ENCODE assay signal across 28 cellular contexts in genomic region chr7:73303546-73303945, GRCh38. TPM values are rescaled to one million over a fixed set of nuclear protein-coding genes. Genes with fewer than 3 reads are reported as not detected.
DNase-seq lines count a peak whose midpoint lies in the region; FAIRE-seq and TF ChIP-seq lines count a peak whose summit lies in the region.
"Had no signal": no experiment of that assay in that cellular context is flagged by ENCODE, and none has a peak within 500 bp of the region (broad histone marks: within the 10 kb centered on the region; RNA-seq: fewer than 3 reads in every experiment).

No MANE protein-coding gene starts in this region.

- H3K9ac ChIP-seq in kidney (ENCODE audit: low read length in 2 of 2), result no peak overlapping the region

- H3K27me3 ChIP-seq in right atrium auricular region (no peaks in the 10 kb centered on the region), H7 (ENCODE audit: control insufficient read depth, insufficient read depth, low read length) (no peaks in the 10 kb centered on the region), sigmoid colon (no peaks in the 10 kb centered on the region)
- H3K27me3 ChIP-seq: BE2C had no signal

- H3K9me3 Mint-ChIP-seq in activated T-helper 1 cell treated with anti-CD3 and anti-CD28 coated beads, Interleukin-12 subunit alpha, Interleukin-12 subunit beta, Interleukin-2, Interleukin-4 antibody, amounts not matched to agents 30 ng/mL and 10 ng/mL and 1 ng/mL, durations not matched to agents 14 hours and 24 hours and 36 hours, result no peaks in the 10 kb centered on the region
- H3K9me3 Mint-ChIP-seq: CD4-positive, alpha-beta memory T cell; GM23338; HFFc6 had no signal

- H3K79me2 ChIP-seq in OCI-LY7 (ENCODE audit: insufficient read depth, low read depth, low read length), result peaks cover 23% of the 10 kb centered on the region

- no peaks in the 10 kb centered on the region for H3K9me2 ChIP-seq in OCI-LY7 (ENCODE audit: insufficient read depth, low read length)

- H4K20me1 ChIP-seq in OCI-LY7 (ENCODE audit: insufficient read depth, low read length), result 0 out of 2 replicates have a peak, but pooled peaks cover 4% of the 10 kb centered on the region

- no peak for TF ChIP-seq POLR2A in sigmoid colon (IDR thresholded peaks at IDR 0.05)

- H3K4me3 ChIP-seq in right atrium auricular region (no peak overlapping the region), H7 (ENCODE audit: insufficient read depth, low read depth, low read length) (no peak overlapping the region), kidney (ENCODE audit: low read length in 2 of 2) (no peak overlapping the region), sigmoid colon (no peak overlapping the region), OCI-LY7 (ENCODE audit: low read depth, low read length, poor library complexity, severe bottlenecking) (no peak overlapping the region)
- H3K4me3 ChIP-seq: A549, GM23338, HAP-1 had no signal

- H3K4me2 ChIP-seq in OCI-LY7 (ENCODE audit: low read length), result no peak overlapping the region
- H3K4me2 ChIP-seq: A549, GM23338 had no signal

- no TSS peak for BruUV-seq in OCI-LY7 (replicated peaks; lab: Mats Ljungman, UMichigan)

- no peak overlapping the region for H2AFZ ChIP-seq in OCI-LY7 (ENCODE audit: low read length)
- H2AFZ ChIP-seq: GM23338 had no signal

- peaks cover 16% of the 10 kb centered on the region for H3K36me3 ChIP-seq in right atrium auricular region
- H3K36me3 ChIP-seq in H7 (replicated peaks; ENCODE audit: control insufficient read depth, insufficient read depth, low read length), result peaks cover 10% of the 10 kb centered on the region
- H3K36me3 ChIP-seq in kidney (ENCODE audit: control insufficient read depth in 1 of 2, insufficient read depth in 2 of 2, low read length in 2 of 2), result peaks cover 0 to 2% of the 10 kb centered on the region in 2 donors
- H3K36me3 ChIP-seq in sigmoid colon, result peaks cover 0 to 41% (median 17%) of the 10 kb centered on the region in 4 donors
- H3K36me3 ChIP-seq in OCI-LY7 (ENCODE audit: insufficient read depth, low read length), result peaks cover 42% of the 10 kb centered on the region

- DNase-seq in right atrium auricular region (ENCODE audit: low spot score) (peak; percentile 18), cardiac septum (ENCODE audit: low spot score) (no peak), H7 (peak; percentile 21), kidney (peak; percentile 53), sigmoid colon (peak; percentile 46), NCI-H2171 treated with DMSO at 0.1 percent for 48 hours (lab: John Stamatoyannopoulos, UW) (no peak), OCI-LY7 (ENCODE audit: low spot score) (no peak)
- DNase-seq in activated T-helper 1 cell treated with anti-CD3 and anti-CD28 coated beads, Interleukin-12 subunit alpha, Interleukin-12 subunit beta, Interleukin-2, Interleukin-4 antibody, amounts not matched to agents 30 ng/mL and 10 ng/mL and 1 ng/mL, durations not matched to agents 14 hours and 24 hours and 36 hours (ENCODE audit: low spot score), result no peak
- DNase-seq: 8988T; ACHN; AML-193; BE2C; C1 segment of cervical spinal cord; Calu3; CD4-positive, alpha-beta memory T cell; COR-L47; DMS53; DMS79 treated with DMSO at 0.1 percent for 48 hours; GF-D8; HFFc6 had no signal

- no peak overlapping the region for H3K27ac Mint-ChIP-seq in activated T-helper 1 cell treated with anti-CD3 and anti-CD28 coated beads, Interleukin-12 subunit alpha, Interleukin-12 subunit beta, Interleukin-2, Interleukin-4 antibody, amounts not matched to agents 30 ng/mL and 10 ng/mL and 1 ng/mL, durations not matched to agents 14 hours and 24 hours and 36 hours
- H3K27ac Mint-ChIP-seq: CD4-positive, alpha-beta memory T cell; GM23338; HFFc6 had no signal

- TF ChIP-seq EP300 in sigmoid colon (IDR thresholded peaks at IDR 0.05), result no peak

- H3K27ac ChIP-seq in right atrium auricular region, result no peak overlapping the region
- H3K27ac ChIP-seq in kidney (ENCODE audit: low read depth in 2 of 2, low read length in 2 of 2), result no peak overlapping the region
- H3K27ac ChIP-seq in sigmoid colon, result no peak overlapping the region
- H3K27ac ChIP-seq in OCI-LY7 (ENCODE audit: low read depth, low read length, poor library complexity, severe bottlenecking), result no peak overlapping the region
- H3K27ac ChIP-seq: A549 had no signal

- POLR2A ChIA-PET in OCI-LY7 (lab: Charles Lee), result no interaction called here

- H3K4me3 Mint-ChIP-seq in activated T-helper 1 cell treated with anti-CD3 and anti-CD28 coated beads, Interleukin-12 subunit alpha, Interleukin-12 subunit beta, Interleukin-2, Interleukin-4 antibody, amounts not matched to agents 30 ng/mL and 10 ng/mL and 1 ng/mL, durations not matched to agents 14 hours and 24 hours and 36 hours, result no peak overlapping the region
- H3K4me3 Mint-ChIP-seq: CD4-positive, alpha-beta memory T cell; GM23338; HFFc6 had no signal

- WGBS in sigmoid colon, 2 donors, result 92 to 94% methylated on average over 26 of the region's 26 CpGs

- H3K36me3 Mint-ChIP-seq in activated T-helper 1 cell treated with anti-CD3 and anti-CD28 coated beads, Interleukin-12 subunit alpha, Interleukin-12 subunit beta, Interleukin-2, Interleukin-4 antibody, amounts not matched to agents 30 ng/mL and 10 ng/mL and 1 ng/mL, durations not matched to agents 14 hours and 24 hours and 36 hours (ENCODE audit: low read depth), result peaks cover 26% of the 10 kb centered on the region

- CTCF ChIA-PET in OCI-LY7 (lab: Charles Lee; ENCODE audit: unreplicated experiment), result no interaction called here

- FAIRE-seq in kidney (lab: Jason Lieb, UNC), result no peak
- FAIRE-seq: A549, GM12892, GM19239 had no signal

- intact Hi-C loops in cardiac septum (cut with DNase I) (no loop called here), kidney (cut with DNase I) (no loop called here), sigmoid colon (cut with DNase I) (no loop called here), OCI-LY7 (cut with micrococcal nuclease; ENCODE audit: unreplicated experiment) (no loop called here)
- intact Hi-C loops in activated T-helper 1 cell treated with anti-CD3 and anti-CD28 coated beads, Interleukin-12 subunit alpha, Interleukin-12 subunit beta, Interleukin-2, Interleukin-4 antibody, amounts not matched to agents 30 ng/mL and 10 ng/mL and 1 ng/mL, durations not matched to agents 14 hours and 24 hours and 36 hours (cut with micrococcal nuclease), result no loop called here

- peaks cover 24% of the 10 kb centered on the region for H3K4me1 Mint-ChIP-seq in activated T-helper 1 cell treated with anti-CD3 and anti-CD28 coated beads, Interleukin-12 subunit alpha, Interleukin-12 subunit beta, Interleukin-2, Interleukin-4 antibody, amounts not matched to agents 30 ng/mL and 10 ng/mL and 1 ng/mL, durations not matched to agents 14 hours and 24 hours and 36 hours (ENCODE audit: low read depth)

- H3K27me3 Mint-ChIP-seq in activated T-helper 1 cell treated with anti-CD3 and anti-CD28 coated beads, Interleukin-12 subunit alpha, Interleukin-12 subunit beta, Interleukin-2, Interleukin-4 antibody, amounts not matched to agents 30 ng/mL and 10 ng/mL and 1 ng/mL, durations not matched to agents 14 hours and 24 hours and 36 hours (ENCODE audit: insufficient read depth), result no peaks in the 10 kb centered on the region
- H3K27me3 Mint-ChIP-seq: CD4-positive, alpha-beta memory T cell had no signal

- TF ChIP-seq CTCF in right atrium auricular region (IDR thresholded peaks at IDR 0.05) (no peak), kidney (IDR thresholded peaks at IDR 0.05; ENCODE audit: borderline replicate concordance, extremely low read depth, insufficient read depth) (no peak), sigmoid colon (IDR thresholded peaks at IDR 0.05) (no peak), OCI-LY7 (conservative IDR thresholded peaks at IDR 0.05; ENCODE audit: low read length) (no peak)

- H3K9me3 ChIP-seq in right atrium auricular region, result no peaks in the 10 kb centered on the region
- no peaks in the 10 kb centered on the region for H3K9me3 ChIP-seq in kidney (ENCODE audit: control insufficient read depth in 1 of 2, low read length in 2 of 2)
- no peaks in the 10 kb centered on the region for H3K9me3 ChIP-seq in sigmoid colon
- no peaks in the 10 kb centered on the region for H3K9me3 ChIP-seq in OCI-LY7 (ENCODE audit: low read length)
- H3K9me3 ChIP-seq: A549, BE2C, HAP-1 had no signal

- H3K4me1 ChIP-seq in right atrium auricular region (peaks cover 0 to 4% of the 10 kb centered on the region in 2 donors), kidney (ENCODE audit: control insufficient read depth in 1 of 2, insufficient read depth in 1 of 2, low read depth in 1 of 2, low read length in 2 of 2) (peaks cover 0 to 5% of the 10 kb centered on the region in 2 donors), sigmoid colon (peaks cover 0 to 9% (median 7%) of the 10 kb centered on the region in 4 donors), OCI-LY7 (ENCODE audit: insufficient read depth, low read length, poor library complexity, severe bottlenecking) (peaks cover 10% of the 10 kb centered on the region)
- H3K4me1 ChIP-seq: BE2C had no signal

RNA-seq across cellular contexts. Expression of gene NSUN5, which starts 5.1 kb away (rescaled TPM):
- total RNA-seq in right atrium auricular region (10 to 100 TPM; 13.0 to 15.8 TPM), cardiac septum (15.5 TPM), kidney (25.8 TPM), sigmoid colon (10 to 100 TPM; 21.6 to 25.7 (median 23.3) TPM), OCI-LY7 (2022) (60.4 and 67.7 TPM in 2 replicates)
- 69.1 and 90.9 TPM in 2 replicates for total RNA-seq in H7 (2014; rRNA removed; shearing (Covaris generic))
- polyA plus RNA-seq in kidney (ENCODE audit: insufficient read depth, low read depth, low replicate concordance) (24.2 TPM), sigmoid colon (10 to 100 TPM; 13.8 to 35.6 (median 16.6) TPM)
- total RNA-seq in activated T-helper 1 cell treated with anti-CD3 and anti-CD28 coated beads, Interleukin-12 subunit alpha, Interleukin-12 subunit beta, Interleukin-2, Interleukin-4 antibody, amounts not matched to agents 30 ng/mL and 10 ng/mL and 1 ng/mL, durations not matched to agents 14 hours and 24 hours and 36 hours, result 70.3 and 74.8 TPM in 2 replicates
- 43.2 and 66.7 TPM in 2 replicates for total RNA-seq in OCI-LY7 (2014; rRNA removed; shearing (Covaris generic))

RNA-seq across cellular contexts. Expression of gene TRIM50, which starts 24.3 kb away (rescaled TPM):
- total RNA-seq in right atrium auricular region, result not detected
- total RNA-seq in cardiac septum, result not detected
- total RNA-seq in H7 (2014; rRNA removed; shearing (Covaris generic)), result 0.11 TPM in 1 of 2 replicates, not detected in the other
- total RNA-seq in kidney, result 0.19 TPM
- polyA plus RNA-seq in kidney (ENCODE audit: insufficient read depth, low read depth, low replicate concordance), result 14.0 TPM
- under 1 TPM in 2 of 4 donors, not detected in 2; 0.54 to 0.71 TPM for total RNA-seq in sigmoid colon
- polyA plus RNA-seq in sigmoid colon, result 1 to 10 TPM in 1 of 3 donors, under 1 TPM in 2; 0.07 to 3.0 (median 0.69) TPM
- total RNA-seq in activated T-helper 1 cell treated with anti-CD3 and anti-CD28 coated beads, Interleukin-12 subunit alpha, Interleukin-12 subunit beta, Interleukin-2, Interleukin-4 antibody, amounts not matched to agents 30 ng/mL and 10 ng/mL and 1 ng/mL, durations not matched to agents 14 hours and 24 hours and 36 hours, result not detected in 2 replicates
- total RNA-seq in OCI-LY7 (2014; rRNA removed; shearing (Covaris generic)), result not detected in 2 replicates
- 0.40 TPM in 1 of 2 replicates, not detected in the other for total RNA-seq in OCI-LY7 (2022)
- total RNA-seq: Calu3; CD4-positive, alpha-beta memory T cell; Daoy; G401; H4; HFFc6 had no signal
- polyA plus RNA-seq: A549; CD4-positive, alpha-beta memory T cell; GM23338 had no signal

RNA-seq across cellular contexts. Expression of gene FKBP6, which starts 24.4 kb away (rescaled TPM):
- total RNA-seq in right atrium auricular region (not detected), cardiac septum (not detected), kidney (0.13 TPM), sigmoid colon (not detected), OCI-LY7 (2022) (not detected in 2 replicates)
- 0.10 TPM in 1 of 2 replicates, not detected in the other for total RNA-seq in H7 (2014; rRNA removed; shearing (Covaris generic))
- polyA plus RNA-seq in kidney (ENCODE audit: insufficient read depth, low read depth, low replicate concordance) (not detected), sigmoid colon (not detected)
- total RNA-seq in activated T-helper 1 cell treated with anti-CD3 and anti-CD28 coated beads, Interleukin-12 subunit alpha, Interleukin-12 subunit beta, Interleukin-2, Interleukin-4 antibody, amounts not matched to agents 30 ng/mL and 10 ng/mL and 1 ng/mL, durations not matched to agents 14 hours and 24 hours and 36 hours, result not detected in 2 replicates
- not detected in 2 replicates for total RNA-seq in OCI-LY7 (2014; rRNA removed; shearing (Covaris generic))
- total RNA-seq: Calu3; CD4-positive, alpha-beta memory T cell; G401; GM23338; H4; HFFc6 had no signal
- polyA plus RNA-seq: CD4-positive, alpha-beta memory T cell had no signal

Comparison
In these comparisons a context has a peak if more than half of its experiments do, and no peak if none do; other contexts are left out.
1. DNase-seq: peak in right atrium auricular region (single experiment), H7 (single experiment), kidney (single experiment) and sigmoid colon (single experiment); none in cardiac septum (single experiment), activated T-helper 1 cell treated with anti-CD3 and anti-CD28 coated beads, Interleukin-12 subunit alpha, Interleukin-12 subunit beta, Interleukin-2, Interleukin-4 antibody, amounts not matched to agents 30 ng/mL and 10 ng/mL and 1 ng/mL, durations not matched to agents 14 hours and 24 hours and 36 hours (single experiment), NCI-H2171 treated with DMSO at 0.1 percent for 48 hours (single experiment) and OCI-LY7 (single experiment).